Comparison of ENCODE assay signal across 1 cellular context in genomic region chr15:49379996-49380395, GRCh38.
TF ChIP-seq lines count a peak whose summit lies in the region.

No MANE protein-coding gene starts in this region.

TF ChIP-seq in WTC11, 78 proteins besides CTCF, POLR2A, EP300 and RAD21 (continued from another document):
- TF ChIP-seq PRDM15 (CRISPR knock-in tag; IDR thresholded peaks at IDR 0.05) (no peak), STAT6 (CRISPR knock-in tag; conservative IDR thresholded peaks at IDR 0.05; ENCODE audit: low read depth) (no peak), ZNF512 (CRISPR knock-in tag; IDR thresholded peaks at IDR 0.05; ENCODE audit: borderline replicate concordance) (no peak), ETV6 (CRISPR knock-in tag; IDR thresholded peaks at IDR 0.05) (no peak), GTF2I (CRISPR knock-in tag; conservative IDR thresholded peaks at IDR 0.05) (no peak), ZNF423 (CRISPR knock-in tag; IDR thresholded peaks at IDR 0.05) (no peak)
